In the genomic region with DNA sequence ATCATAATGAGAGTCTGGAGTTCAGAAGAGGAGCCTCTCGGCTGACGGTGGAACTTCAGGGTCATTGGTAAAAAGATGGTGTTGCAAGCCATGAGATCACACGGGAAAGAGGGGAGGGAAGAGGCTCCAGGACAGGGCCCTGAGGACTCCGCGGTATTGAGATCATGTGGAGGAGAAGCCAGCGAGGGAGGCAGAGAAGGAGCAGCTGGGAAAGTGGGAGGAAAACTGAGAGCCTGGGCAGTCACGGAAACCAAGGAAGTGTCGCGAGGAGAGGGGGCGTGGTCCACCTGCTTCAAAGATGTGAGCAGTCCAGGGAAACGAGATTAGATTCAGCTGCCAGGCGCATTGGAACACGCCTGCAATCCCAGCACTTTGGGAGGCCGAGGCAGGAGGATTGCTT, we compare ENCODE assay signal across 1 cellular context.
TF ChIP-seq lines count a peak whose summit lies in the region.

No MANE protein-coding gene starts in this region.

TF ChIP-seq in K562, 482 proteins besides CTCF, POLR2A, EP300 and RAD21:
- TF ChIP-seq, protein P1, sequence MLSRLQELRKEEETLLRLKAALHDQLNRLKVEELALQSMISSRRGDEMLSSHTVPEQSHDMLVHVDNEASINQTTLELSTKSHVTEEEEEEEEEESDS (CRISPR knock-in tag; IDR thresholded peaks at IDR 0.05) = no peak
- TF ChIP-seq KLF13 (tag; IDR thresholded peaks at IDR 0.05; ENCODE audit: borderline replicate concordance, low read depth) = peak; percentile 40; the same call in 1 of the 2 replicates
- TF ChIP-seq ZNF589 (CRISPR knock-in tag; IDR thresholded peaks at IDR 0.05; ENCODE audit: low read depth) = no peak
- TF ChIP-seq ZNF830 (CRISPR knock-in tag; IDR thresholded peaks at IDR 0.05) = no peak
- peak; percentile 81 for TF ChIP-seq CEBPB (tag; IDR thresholded peaks at IDR 0.05)
- no peak for TF ChIP-seq ZNF384 (IDR thresholded peaks at IDR 0.05; ENCODE audit: low read depth, low read length)
- no peak for TF ChIP-seq TBL1XR1 (IDR thresholded peaks at IDR 0.05; ENCODE audit: low read length in 2 of 2)
- TF ChIP-seq CEBPG (CRISPR knock-in tag; IDR thresholded peaks at IDR 0.05) = no peak
- TF ChIP-seq CEBPG (tag; conservative IDR thresholded peaks at IDR 0.05 in 1 of 2, IDR thresholded peaks at IDR 0.05 in 1 of 2) = peak in 1 of 2 experiments; percentile 65; a peak in 3 of 4 replicates
- no peak for TF ChIP-seq LEF1 (IDR thresholded peaks at IDR 0.05)
- TF ChIP-seq ZNF282 (CRISPR knock-in tag; IDR thresholded peaks at IDR 0.05) = no peak
- no peak for TF ChIP-seq HSF4 (CRISPR knock-in tag; IDR thresholded peaks at IDR 0.05; ENCODE audit: borderline replicate concordance)
- no peak for TF ChIP-seq NCOA2 (IDR thresholded peaks at IDR 0.05; ENCODE audit: partially characterized antibody in 2 of 2)
- TF ChIP-seq, protein P2, sequence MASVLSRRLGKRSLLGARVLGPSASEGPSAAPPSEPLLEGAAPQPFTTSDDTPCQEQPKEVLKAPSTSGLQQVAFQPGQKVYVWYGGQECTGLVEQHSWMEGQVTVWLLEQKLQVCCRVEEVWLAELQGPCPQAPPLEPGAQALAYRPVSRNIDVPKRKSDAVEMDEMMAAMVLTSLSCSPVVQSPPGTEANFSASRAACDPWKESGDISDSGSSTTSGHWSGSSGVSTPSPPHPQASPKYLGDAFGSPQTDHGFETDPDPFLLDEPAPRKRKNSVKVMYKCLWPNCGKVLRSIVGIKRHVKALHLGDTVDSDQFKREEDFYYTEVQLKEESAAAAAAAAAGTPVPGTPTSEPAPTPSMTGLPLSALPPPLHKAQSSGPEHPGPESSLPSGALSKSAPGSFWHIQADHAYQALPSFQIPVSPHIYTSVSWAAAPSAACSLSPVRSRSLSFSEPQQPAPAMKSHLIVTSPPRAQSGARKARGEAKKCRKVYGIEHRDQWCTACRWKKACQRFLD (CRISPR knock-in tag; IDR thresholded peaks at IDR 0.05) = no peak
- TF ChIP-seq ZNF668 (CRISPR knock-in tag; IDR thresholded peaks at IDR 0.05) = no peak
- no peak for TF ChIP-seq TRIM24 (IDR thresholded peaks at IDR 0.05)
